8 cellular contexts compared by ENCODE assay signal in the genomic region with DNA sequence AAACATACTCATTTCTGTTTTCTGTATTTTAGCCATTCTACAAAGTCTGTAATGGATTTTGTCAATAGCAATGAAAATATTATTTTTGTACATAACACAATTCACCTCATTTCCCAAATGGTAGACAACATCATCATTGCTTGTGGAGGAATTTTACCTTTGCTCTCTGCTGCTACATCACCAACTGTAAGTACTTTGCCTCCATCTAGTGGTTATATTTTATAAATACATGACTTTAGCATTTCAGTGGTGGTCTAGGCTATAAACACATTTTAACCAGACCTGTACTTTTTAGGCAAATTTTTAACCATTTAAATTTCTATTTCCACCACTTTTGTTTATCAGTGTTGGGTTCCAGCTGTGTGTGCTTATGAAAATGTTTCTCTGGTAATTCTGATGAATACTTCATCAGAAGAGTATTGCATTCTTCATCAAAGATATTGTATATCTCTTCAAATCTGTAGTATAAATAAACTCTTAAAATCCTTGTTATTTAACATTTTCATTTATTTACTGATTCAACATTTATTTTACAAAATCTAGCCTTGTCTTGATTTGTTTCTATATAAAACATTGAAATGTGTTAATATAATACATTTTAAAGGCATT.
DNase-seq lines count a peak whose midpoint lies in the region; ATAC-seq and TF ChIP-seq lines count a peak whose summit lies in the region.

No MANE protein-coding gene starts in this region.

- peak; percentile 51 for DNase-seq in Ammon's horn (ENCODE audit: low spot score)
- peak; percentile 79 for DNase-seq in NCI-H146 treated with DMSO at 0.1 percent for 48 hours (lab: John Stamatoyannopoulos, UW; ENCODE audit: unreplicated experiment)
- no peak for DNase-seq in left ventricle myocardium inferior
- no peak for DNase-seq in stomach
- no peak for DNase-seq in GM19238 (ENCODE audit: insufficient read length, low spot score)

- TF ChIP-seq CTCF in VCaP (conservative IDR thresholded peaks at IDR 0.05) (peak; percentile 77), left ventricle myocardium inferior (IDR thresholded peaks at IDR 0.05; ENCODE audit: borderline replicate concordance) (peak; percentile 78), stomach (IDR thresholded peaks at IDR 0.05) (peak in 4 of 7 experiments; percentile 25 to 54 (median 52))

- H3K4me3 ChIP-seq in left ventricle myocardium inferior (no peak overlapping the region), stomach (no peak overlapping the region)

- peak; percentile 65 for ATAC-seq in GM18520 (IDR thresholded peaks at IDR 0.05; ENCODE audit: unreplicated experiment)
- peak; percentile 81 for ATAC-seq in HG02938 (IDR thresholded peaks at IDR 0.05; ENCODE audit: unreplicated experiment)

- no peaks in the 10 kb centered on the region for H3K9me3 ChIP-seq in left ventricle myocardium inferior (replicated peaks)
- H3K9me3 ChIP-seq in stomach: no peaks in the 10 kb centered on the region

- no peak for TF ChIP-seq POLR2A in stomach (IDR thresholded peaks at IDR 0.05)

- H3K27ac ChIP-seq in VCaP (no peak overlapping the region), left ventricle myocardium inferior (replicated peaks) (no peak overlapping the region), stomach (no peak overlapping the region)

- H3K4me1 ChIP-seq in left ventricle myocardium inferior (peaks cover 11% of the 10 kb centered on the region), stomach (peaks cover 0 to 9% (median 0%) of the 10 kb centered on the region in 4 donors)

- no peaks in the 10 kb centered on the region for H3K36me3 ChIP-seq in left ventricle myocardium inferior
- peaks cover 0 to 3% (median 0%) of the 10 kb centered on the region in 4 donors for H3K36me3 ChIP-seq in stomach

- no peaks in the 10 kb centered on the region for H3K27me3 ChIP-seq in left ventricle myocardium inferior (ENCODE audit: low read depth)
- no peaks in the 10 kb centered on the region for H3K27me3 ChIP-seq in stomach

- intact Hi-C loops in left ventricle myocardium inferior (cut with micrococcal nuclease) (no loop called here), stomach (cut with DNase I; ENCODE audit: low total_unique reads) (no loop called here)

- TF ChIP-seq EP300 in stomach (IDR thresholded peaks at IDR 0.05): no peak

Comparison
In these comparisons a context has a peak if more than half of its experiments do, and no peak if none do; other contexts are left out.
1. DNase-seq: peak in Ammon's horn (single experiment) and NCI-H146 treated with DMSO at 0.1 percent for 48 hours (single experiment); none in left ventricle myocardium inferior (single experiment), stomach (single experiment) and GM19238 (single experiment).
2. Peak in every context shown above with its lines, with median percentiles within 50 percentile points of each other: CTCF ChIP-seq.